In the genomic region with DNA sequence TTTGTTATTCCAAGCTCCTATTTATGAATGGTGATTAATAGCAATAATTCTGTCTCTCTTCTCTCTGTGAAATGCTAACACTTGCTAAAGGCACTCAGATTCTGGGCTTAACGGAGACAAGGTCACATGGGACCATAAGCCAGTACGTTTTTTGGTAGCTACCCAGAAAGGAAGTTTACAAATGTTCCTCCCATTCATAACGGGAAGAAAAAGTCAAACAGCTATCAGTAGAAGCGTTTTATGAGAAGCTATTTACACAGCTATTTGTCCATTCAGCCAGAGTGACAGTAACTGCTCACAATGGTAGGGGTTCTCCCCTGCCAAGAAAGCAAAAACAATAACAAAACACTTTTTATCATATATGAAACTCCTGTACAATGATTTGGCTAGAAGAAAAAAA, we compare ENCODE assay signal across 12 cellular contexts. TPM values are rescaled to one million over a fixed set of nuclear protein-coding genes. Genes with fewer than 3 reads are reported as not detected.
DNase-seq lines count a peak whose midpoint lies in the region; ATAC-seq, FAIRE-seq and TF ChIP-seq lines count a peak whose summit lies in the region.
"Had no signal": no experiment of that assay in that cellular context is flagged by ENCODE, and none has a peak within 500 bp of the region (broad histone marks: within the 10 kb centered on the region; RNA-seq: fewer than 3 reads in every experiment).

No MANE protein-coding gene starts in this region.

- H3K36me3 ChIP-seq in OCI-LY1 (ENCODE audit: insufficient read depth, low read length) = peaks cover 29% of the 10 kb centered on the region
- H3K36me3 ChIP-seq: WERI-Rb-1 had no signal

- H3K4me2 ChIP-seq in OCI-LY1 (ENCODE audit: low read length) = no peak overlapping the region

- no peak for TF ChIP-seq POLR2A in GM12892 (IDR thresholded peaks at IDR 0.05; ENCODE audit: low read depth, low read length)

- no peak for ATAC-seq in naive thymus-derived CD8-positive, alpha-beta T cell
- no peak for ATAC-seq in HG02885 (IDR thresholded peaks at IDR 0.05; ENCODE audit: poor library complexity, unreplicated experiment)

- no peak for TF ChIP-seq CTCF in OCI-LY1 (IDR thresholded peaks at IDR 0.05; ENCODE audit: low read length)

- peaks cover 10 to 40% (median 35%) of the 10 kb centered on the region in 4 donors for H3K4me1 Mint-ChIP-seq in naive thymus-derived CD8-positive, alpha-beta T cell

- no peaks in the 10 kb centered on the region for H3K9me3 ChIP-seq in OCI-LY1 (ENCODE audit: low read length)

- H3K9ac ChIP-seq in OCI-LY1 (ENCODE audit: low read length) = no peak overlapping the region

- DNase-seq in GM12892 (ENCODE audit: insufficient read length) (no peak), fibroblast of peridontal ligament (ENCODE audit: extremely low read depth) (peak; percentile 37), HuH-7 (ENCODE audit: low spot score) (no peak), NCI-H510A (lab: John Stamatoyannopoulos, UW) (no peak), retina (no peak)
- DNase-seq in naive thymus-derived CD8-positive, alpha-beta T cell = no peak
- DNase-seq: DMS 273 treated with DMSO at 0.1 percent for 48 hours, mammary epithelial cell, NCI-H2107, WERI-Rb-1 had no signal

- POLR2A ChIA-PET in naive thymus-derived CD8-positive, alpha-beta T cell (lab: Charles Lee) = interaction anchor here (0.7 to 1.4 kb wide), 3 partner anchors 18 to 128 kb away, joined by 3 to 4 read pairs (median 3); a partner anchor contains a TSS

- no peaks in the 10 kb centered on the region for H3K27me3 ChIP-seq in OCI-LY1 (ENCODE audit: insufficient read depth, low read length)

- H3K27ac ChIP-seq in OCI-LY1 (ENCODE audit: low read depth, low read length, poor library complexity, severe bottlenecking) = peak overlapping the region; percentile 11
- H3K27ac ChIP-seq: WERI-Rb-1 had no signal

- H3K9me2 ChIP-seq in OCI-LY1 (ENCODE audit: low read depth, low read length) = no peaks in the 10 kb centered on the region

- peaks cover 48% of the 10 kb centered on the region for H3K4me1 ChIP-seq in OCI-LY1 (ENCODE audit: insufficient read depth, low read length, severe bottlenecking)

- no peaks in the 10 kb centered on the region for H4K20me1 ChIP-seq in OCI-LY1 (ENCODE audit: insufficient read depth, low read length)

- H3K36me3 Mint-ChIP-seq in naive thymus-derived CD8-positive, alpha-beta T cell = peaks cover 0 to 16% (median 2%) of the 10 kb centered on the region in 3 donors

- peak; percentile 24 for FAIRE-seq in GM12892 (lab: Jason Lieb, UNC)

- peak overlapping the region in 6 of 10 donors; percentile 12 to 79 (median 48) for H3K27ac Mint-ChIP-seq in naive thymus-derived CD8-positive, alpha-beta T cell

- peak overlapping the region in 5 of 10 donors; percentile 5 to 44 (median 33) for H3K4me3 Mint-ChIP-seq in naive thymus-derived CD8-positive, alpha-beta T cell

- H3K9me3 Mint-ChIP-seq in naive thymus-derived CD8-positive, alpha-beta T cell = no peaks in the 10 kb centered on the region

- H3K4me3 ChIP-seq in OCI-LY1 (ENCODE audit: low read depth, low read length, poor library complexity, severe bottlenecking) = no peak overlapping the region

- H3F3A ChIP-seq in OCI-LY1 (ENCODE audit: insufficient read depth, low read length) = 0 out of 2 replicates have a peak, but pooled peaks cover 7% of the 10 kb centered on the region

- H2AFZ ChIP-seq in OCI-LY1 (ENCODE audit: low read length) = no peak overlapping the region

- H3K79me2 ChIP-seq in OCI-LY1 (ENCODE audit: insufficient read depth, low read length) = no peaks in the 10 kb centered on the region

- no peaks in the 10 kb centered on the region for H3K27me3 Mint-ChIP-seq in naive thymus-derived CD8-positive, alpha-beta T cell

RNA-seq across cellular contexts. Expression of a gene that starts 51.5 kb away (rescaled TPM):
- polyA plus RNA-seq in GM12892 (2012; ENCODE audit: missing spikeins) = 45.9 TPM
- total RNA-seq in naive thymus-derived CD8-positive, alpha-beta T cell = 10 to 100 TPM; 17.7 to 22.8 TPM
- 10 to 100 TPM; 15.1 to 16.3 (median 15.7) TPM for polyA plus RNA-seq in naive thymus-derived CD8-positive, alpha-beta T cell
